Comparison of ENCODE assay signal across 1 cellular context in the genomic region with DNA sequence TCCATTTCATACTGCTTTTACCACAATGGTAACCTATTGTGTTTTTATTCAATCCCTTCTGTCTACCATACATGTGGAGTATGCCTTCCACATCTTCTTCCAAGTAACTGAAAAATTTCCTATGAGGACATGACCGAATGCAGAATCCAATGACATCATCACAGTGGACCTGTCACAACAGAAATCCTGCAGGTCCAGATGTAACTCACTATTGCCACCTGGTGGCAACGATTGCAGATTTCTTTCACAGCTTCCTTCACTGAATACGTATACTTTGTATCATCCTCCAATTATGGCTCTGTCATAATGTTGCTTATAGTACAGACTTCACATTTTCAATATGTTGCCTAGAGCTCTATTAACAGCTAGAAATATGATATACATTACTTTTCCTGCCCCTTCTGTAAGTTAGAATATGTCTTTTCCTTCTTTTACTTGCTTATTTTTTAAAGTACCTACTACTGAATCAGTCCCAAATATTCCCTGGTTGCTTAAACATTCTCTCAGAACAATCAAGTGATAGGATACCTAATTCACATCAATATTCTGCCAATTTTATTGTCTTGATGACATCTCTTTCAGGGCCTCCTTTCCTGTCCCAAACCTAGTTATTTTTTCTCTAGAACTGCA.
TF ChIP-seq lines count a peak whose summit lies in the region.

No MANE protein-coding gene starts in this region.

TF ChIP-seq in GM12878, 131 proteins besides CTCF, POLR2A, EP300 and RAD21 (continued from another document and continues in another):
- TF ChIP-seq ZBTB40 (IDR thresholded peaks at IDR 0.05; ENCODE audit: borderline replicate concordance) (no peak), ZZZ3 (IDR thresholded peaks at IDR 0.05; ENCODE audit: control insufficient read depth, insufficient read length, low read depth) (no peak), HDAC2 (IDR thresholded peaks at IDR 0.05) (no peak), ATF3 (IDR thresholded peaks at IDR 0.05; ENCODE audit: borderline replicate concordance, extremely low read depth, low read depth, low read length) (no peak), CHD4 (IDR thresholded peaks at IDR 0.05) (no peak), NFIC (IDR thresholded peaks at IDR 0.05; ENCODE audit: low read depth, low read length) (no peak), ATF2 (IDR thresholded peaks at IDR 0.05; ENCODE audit: low read length) (peak; percentile 78), ZNF622 (IDR thresholded peaks at IDR 0.05) (no peak), ZNF384 (IDR thresholded peaks at IDR 0.05; ENCODE audit: borderline replicate concordance, low read depth, low read length) (no peak), TCF3 (IDR thresholded peaks at IDR 0.05; ENCODE audit: borderline replicate concordance, insufficient read depth, low read depth, low read length) (no peak), FOXK2 (IDR thresholded peaks at IDR 0.05) (no peak), DPF2 (IDR thresholded peaks at IDR 0.05) (no peak), STAT1 (conservative IDR thresholded peaks at IDR 0.05) (no peak), IKZF1 (conservative IDR thresholded peaks at IDR 0.05) (no peak; the same call in 1 of the 2 replicates), ATF7 (IDR thresholded peaks at IDR 0.05; ENCODE audit: low read depth) (peak; percentile 98), TBL1XR1 (IDR thresholded peaks at IDR 0.05; ENCODE audit: low read depth, low read length) (no peak), NR2F1 (conservative IDR thresholded peaks at IDR 0.05) (no peak), SREBF2 (IDR thresholded peaks at IDR 0.05; ENCODE audit: low read length) (no peak), YY1 (IDR thresholded peaks at IDR 0.05; ENCODE audit: low read depth, low read length) (0 out of 2 replicates have a peak, but pooled peaks have one; percentile 25), CREB1 (IDR thresholded peaks at IDR 0.05; ENCODE audit: low read depth) (peak; percentile 86), CUX1 (IDR thresholded peaks at IDR 0.05; ENCODE audit: insufficient replicate concordance, low read depth, low read length) (no peak), ESRRA (IDR thresholded peaks at IDR 0.05; ENCODE audit: low read length) (no peak), EED (IDR thresholded peaks at IDR 0.05; ENCODE audit: low read depth) (no peak), SIX5 (IDR thresholded peaks at IDR 0.05; ENCODE audit: low read depth, low read length, severe bottlenecking) (no peak), HDGF (IDR thresholded peaks at IDR 0.05) (no peak), YBX1 (IDR thresholded peaks at IDR 0.05) (no peak), HDAC6 (IDR thresholded peaks at IDR 0.05; ENCODE audit: unreplicated experiment) (no peak), RELA (IDR thresholded peaks at IDR 0.05; ENCODE audit: borderline replicate concordance, partially characterized antibody) (no peak), EGR1 (IDR thresholded peaks at IDR 0.05; ENCODE audit: borderline replicate concordance in 1 of 2, low read depth in 2 of 2, low read length in 2 of 2) (no peak), PKNOX1 (IDR thresholded peaks at IDR 0.05) (peak; percentile 48; the same call in 1 of the 2 replicates), HCFC1 (IDR thresholded peaks at IDR 0.05; ENCODE audit: low read length) (no peak), SPI1 (IDR thresholded peaks at IDR 0.05; ENCODE audit: borderline replicate concordance, insufficient read depth, low read depth, low read length) (no peak)
- TF ChIP-seq, protein P1, sequence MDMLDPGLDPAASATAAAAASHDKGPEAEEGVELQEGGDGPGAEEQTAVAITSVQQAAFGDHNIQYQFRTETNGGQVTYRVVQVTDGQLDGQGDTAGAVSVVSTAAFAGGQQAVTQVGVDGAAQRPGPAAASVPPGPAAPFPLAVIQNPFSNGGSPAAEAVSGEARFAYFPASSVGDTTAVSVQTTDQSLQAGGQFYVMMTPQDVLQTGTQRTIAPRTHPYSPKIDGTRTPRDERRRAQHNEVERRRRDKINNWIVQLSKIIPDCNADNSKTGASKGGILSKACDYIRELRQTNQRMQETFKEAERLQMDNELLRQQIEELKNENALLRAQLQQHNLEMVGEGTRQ (IDR thresholded peaks at IDR 0.05; ENCODE audit: borderline replicate concordance, low read depth, low read length), result no peak
- TF ChIP-seq, protein P2, sequence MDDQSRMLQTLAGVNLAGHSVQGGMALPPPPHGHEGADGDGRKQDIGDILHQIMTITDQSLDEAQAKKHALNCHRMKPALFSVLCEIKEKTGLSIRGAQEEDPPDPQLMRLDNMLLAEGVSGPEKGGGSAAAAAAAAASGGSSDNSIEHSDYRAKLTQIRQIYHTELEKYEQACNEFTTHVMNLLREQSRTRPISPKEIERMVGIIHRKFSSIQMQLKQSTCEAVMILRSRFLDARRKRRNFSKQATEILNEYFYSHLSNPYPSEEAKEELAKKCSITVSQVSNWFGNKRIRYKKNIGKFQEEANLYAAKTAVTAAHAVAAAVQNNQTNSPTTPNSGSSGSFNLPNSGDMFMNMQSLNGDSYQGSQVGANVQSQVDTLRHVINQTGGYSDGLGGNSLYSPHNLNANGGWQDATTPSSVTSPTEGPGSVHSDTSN (IDR thresholded peaks at IDR 0.05; ENCODE audit: insufficient replicate concordance, low read depth, low read length), result no peak
- TF ChIP-seq, protein P3, sequence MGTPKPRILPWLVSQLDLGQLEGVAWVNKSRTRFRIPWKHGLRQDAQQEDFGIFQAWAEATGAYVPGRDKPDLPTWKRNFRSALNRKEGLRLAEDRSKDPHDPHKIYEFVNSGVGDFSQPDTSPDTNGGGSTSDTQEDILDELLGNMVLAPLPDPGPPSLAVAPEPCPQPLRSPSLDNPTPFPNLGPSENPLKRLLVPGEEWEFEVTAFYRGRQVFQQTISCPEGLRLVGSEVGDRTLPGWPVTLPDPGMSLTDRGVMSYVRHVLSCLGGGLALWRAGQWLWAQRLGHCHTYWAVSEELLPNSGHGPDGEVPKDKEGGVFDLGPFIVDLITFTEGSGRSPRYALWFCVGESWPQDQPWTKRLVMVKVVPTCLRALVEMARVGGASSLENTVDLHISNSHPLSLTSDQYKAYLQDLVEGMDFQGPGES (IDR thresholded peaks at IDR 0.05), result no peak
- TF ChIP-seq, protein P4, sequence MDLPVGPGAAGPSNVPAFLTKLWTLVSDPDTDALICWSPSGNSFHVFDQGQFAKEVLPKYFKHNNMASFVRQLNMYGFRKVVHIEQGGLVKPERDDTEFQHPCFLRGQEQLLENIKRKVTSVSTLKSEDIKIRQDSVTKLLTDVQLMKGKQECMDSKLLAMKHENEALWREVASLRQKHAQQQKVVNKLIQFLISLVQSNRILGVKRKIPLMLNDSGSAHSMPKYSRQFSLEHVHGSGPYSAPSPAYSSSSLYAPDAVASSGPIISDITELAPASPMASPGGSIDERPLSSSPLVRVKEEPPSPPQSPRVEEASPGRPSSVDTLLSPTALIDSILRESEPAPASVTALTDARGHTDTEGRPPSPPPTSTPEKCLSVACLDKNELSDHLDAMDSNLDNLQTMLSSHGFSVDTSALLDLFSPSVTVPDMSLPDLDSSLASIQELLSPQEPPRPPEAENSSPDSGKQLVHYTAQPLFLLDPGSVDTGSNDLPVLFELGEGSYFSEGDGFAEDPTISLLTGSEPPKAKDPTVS (IDR thresholded peaks at IDR 0.05; ENCODE audit: low read depth, low read length), result no peak
- TF ChIP-seq, protein P5, sequence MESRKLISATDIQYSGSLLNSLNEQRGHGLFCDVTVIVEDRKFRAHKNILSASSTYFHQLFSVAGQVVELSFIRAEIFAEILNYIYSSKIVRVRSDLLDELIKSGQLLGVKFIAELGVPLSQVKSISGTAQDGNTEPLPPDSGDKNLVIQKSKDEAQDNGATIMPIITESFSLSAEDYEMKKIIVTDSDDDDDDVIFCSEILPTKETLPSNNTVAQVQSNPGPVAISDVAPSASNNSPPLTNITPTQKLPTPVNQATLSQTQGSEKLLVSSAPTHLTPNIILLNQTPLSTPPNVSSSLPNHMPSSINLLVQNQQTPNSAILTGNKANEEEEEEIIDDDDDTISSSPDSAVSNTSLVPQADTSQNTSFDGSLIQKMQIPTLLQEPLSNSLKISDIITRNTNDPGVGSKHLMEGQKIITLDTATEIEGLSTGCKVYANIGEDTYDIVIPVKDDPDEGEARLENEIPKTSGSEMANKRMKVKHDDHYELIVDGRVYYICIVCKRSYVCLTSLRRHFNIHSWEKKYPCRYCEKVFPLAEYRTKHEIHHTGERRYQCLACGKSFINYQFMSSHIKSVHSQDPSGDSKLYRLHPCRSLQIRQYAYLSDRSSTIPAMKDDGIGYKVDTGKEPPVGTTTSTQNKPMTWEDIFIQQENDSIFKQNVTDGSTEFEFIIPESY (IDR thresholded peaks at IDR 0.05), result no peak
